1 cellular context compared by ENCODE assay signal in the genomic region with DNA sequence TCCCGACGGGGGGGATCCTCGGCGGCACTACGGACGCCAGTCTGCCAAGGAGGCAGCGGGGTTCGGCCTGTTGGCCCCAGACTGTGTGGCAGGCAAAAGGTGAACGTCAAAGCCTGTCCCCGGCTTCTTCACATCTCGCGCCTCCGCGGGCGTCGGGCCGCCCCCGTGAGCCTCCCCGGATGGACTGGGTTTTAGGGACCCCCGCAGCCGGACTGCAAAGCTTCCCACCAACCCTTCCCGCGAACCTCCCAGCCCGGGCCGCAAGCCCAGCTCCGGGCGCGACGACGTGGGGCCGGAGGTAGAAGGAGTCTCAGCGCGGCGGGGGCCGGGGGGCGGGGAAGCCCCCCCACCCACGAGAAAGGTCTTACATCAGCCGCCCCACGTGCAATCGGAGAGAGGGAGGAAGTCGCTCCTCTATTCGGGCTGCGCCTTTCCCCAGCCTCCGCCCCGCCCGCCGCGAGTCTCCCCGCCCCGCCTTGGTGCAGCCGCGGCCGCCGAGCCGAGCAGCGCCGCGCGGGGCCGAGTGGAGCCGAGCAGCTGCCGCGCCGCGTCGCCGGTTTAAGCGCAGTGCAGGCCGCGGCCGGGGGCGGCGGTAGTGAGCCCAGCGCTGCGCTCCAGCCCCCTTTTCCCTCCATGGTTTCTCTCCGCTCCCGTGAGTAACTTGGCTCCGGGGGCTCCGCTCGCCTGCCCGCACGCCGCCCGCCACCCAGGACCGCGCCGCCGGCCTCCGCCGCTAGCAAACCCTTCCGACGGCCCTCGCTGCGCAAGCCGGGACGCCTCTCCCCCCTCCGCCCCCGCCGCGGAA.
TF ChIP-seq lines count a peak whose summit lies in the region.

A gene (plus strand): TSS at position 623 of the 805 bp plus-strand sequence. CDS start 215 bp downstream, outside the sequence.

TF ChIP-seq in HEK293, 187 proteins besides CTCF, POLR2A, EP300 and RAD21 (continued from another document and continues in another):
- TF ChIP-seq ZNF473 (tag by site-specific recombination; IDR thresholded peaks at IDR 0.05) (no peak), ZNF843 (tag by site-specific recombination; IDR thresholded peaks at IDR 0.05) (peak; percentile 47; the same call in 1 of the 2 replicates), ZNF366 (tag by site-specific recombination; conservative IDR thresholded peaks at IDR 0.05) (peak; percentile 85), ZNF221 (tag by site-specific recombination; IDR thresholded peaks at IDR 0.05; ENCODE audit: borderline replicate concordance) (no peak), GLIS2 (tag by site-specific recombination; IDR thresholded peaks at IDR 0.05) (peak; percentile 94), ZNF121 (tag by site-specific recombination; IDR thresholded peaks at IDR 0.05) (0 out of 2 replicates have a peak, but pooled peaks have one; percentile 53), ZNF600 (tag by site-specific recombination; IDR thresholded peaks at IDR 0.05) (peak; percentile 54; the same call in 1 of the 2 replicates), KLF1 (tag by site-specific recombination; IDR thresholded peaks at IDR 0.05) (peak; percentile 37; the same call in 1 of the 2 replicates), ZFP37 (tag by site-specific recombination; IDR thresholded peaks at IDR 0.05) (no peak), SP2 (tag by site-specific recombination; IDR thresholded peaks at IDR 0.05) (peak; percentile 55), GLIS1 (tag by site-specific recombination; IDR thresholded peaks at IDR 0.05) (peak; percentile 76; the same call in 1 of the 2 replicates), REPIN1 (tag by site-specific recombination; IDR thresholded peaks at IDR 0.05; ENCODE audit: low read depth) (no peak), ZSCAN30 (tag by site-specific recombination; IDR thresholded peaks at IDR 0.05) (peak; percentile 52; the same call in 1 of the 2 replicates), ZNF610 (tag by site-specific recombination; IDR thresholded peaks at IDR 0.05; ENCODE audit: borderline replicate concordance) (peak; percentile 43; the same call in 1 of the 2 replicates), ZNF776 (tag by site-specific recombination; IDR thresholded peaks at IDR 0.05; ENCODE audit: borderline replicate concordance) (no peak), SP7 (tag by site-specific recombination; IDR thresholded peaks at IDR 0.05) (peak; percentile 80), KLF10 (tag by site-specific recombination; IDR thresholded peaks at IDR 0.05) (peak; percentile 77; the same call in 1 of the 2 replicates), ZNF416 (tag by site-specific recombination; IDR thresholded peaks at IDR 0.05) (no peak), ZBTB48 (tag by site-specific recombination; IDR thresholded peaks at IDR 0.05) (0 out of 2 replicates have a peak, but pooled peaks have one; percentile 32), FEZF1 (tag by site-specific recombination; IDR thresholded peaks at IDR 0.05) (peak; percentile 69), KLF8 (tag by site-specific recombination; IDR thresholded peaks at IDR 0.05) (peak; percentile 80; the same call in 1 of the 2 replicates), IKZF3 (tag by site-specific recombination; IDR thresholded peaks at IDR 0.05) (no peak), ZNF76 (tag by site-specific recombination; IDR thresholded peaks at IDR 0.05; ENCODE audit: borderline replicate concordance, low read depth) (peak; percentile 57; the same call in 1 of the 2 replicates), OSR2 (tag by site-specific recombination; IDR thresholded peaks at IDR 0.05) (no peak), MYNN (tag by site-specific recombination; IDR thresholded peaks at IDR 0.05; ENCODE audit: borderline replicate concordance) (no peak), KLF16 (tag by site-specific recombination; IDR thresholded peaks at IDR 0.05) (peak; percentile 70), ZNF530 (tag by site-specific recombination; IDR thresholded peaks at IDR 0.05; ENCODE audit: low read depth) (no peak), ZFP69B (tag by site-specific recombination; IDR thresholded peaks at IDR 0.05) (0 out of 2 replicates have a peak, but pooled peaks have one; percentile 44), ZNF792 (tag by site-specific recombination; IDR thresholded peaks at IDR 0.05) (no peak), ZNF561 (tag by site-specific recombination; IDR thresholded peaks at IDR 0.05; ENCODE audit: borderline replicate concordance) (no peak), WT1 (tag by site-specific recombination; IDR thresholded peaks at IDR 0.05) (peak; percentile 54), ZNF777 (tag by site-specific recombination; IDR thresholded peaks at IDR 0.05; ENCODE audit: borderline replicate concordance) (peak; percentile 59; the same call in 1 of the 2 replicates), ZNF155 (tag by site-specific recombination; IDR thresholded peaks at IDR 0.05) (no peak), ZNF37A (tag by site-specific recombination; IDR thresholded peaks at IDR 0.05) (no peak), ZBTB20 (tag by site-specific recombination; IDR thresholded peaks at IDR 0.05) (peak; percentile 64; the same call in 1 of the 2 replicates), ZBTB7A (tag by site-specific recombination; IDR thresholded peaks at IDR 0.05; ENCODE audit: low read depth) (peak; percentile 84; the same call in 1 of the 2 replicates), ZNF2 (tag by site-specific recombination; IDR thresholded peaks at IDR 0.05) (peak; percentile 73)
- TF ChIP-seq, protein P1, sequence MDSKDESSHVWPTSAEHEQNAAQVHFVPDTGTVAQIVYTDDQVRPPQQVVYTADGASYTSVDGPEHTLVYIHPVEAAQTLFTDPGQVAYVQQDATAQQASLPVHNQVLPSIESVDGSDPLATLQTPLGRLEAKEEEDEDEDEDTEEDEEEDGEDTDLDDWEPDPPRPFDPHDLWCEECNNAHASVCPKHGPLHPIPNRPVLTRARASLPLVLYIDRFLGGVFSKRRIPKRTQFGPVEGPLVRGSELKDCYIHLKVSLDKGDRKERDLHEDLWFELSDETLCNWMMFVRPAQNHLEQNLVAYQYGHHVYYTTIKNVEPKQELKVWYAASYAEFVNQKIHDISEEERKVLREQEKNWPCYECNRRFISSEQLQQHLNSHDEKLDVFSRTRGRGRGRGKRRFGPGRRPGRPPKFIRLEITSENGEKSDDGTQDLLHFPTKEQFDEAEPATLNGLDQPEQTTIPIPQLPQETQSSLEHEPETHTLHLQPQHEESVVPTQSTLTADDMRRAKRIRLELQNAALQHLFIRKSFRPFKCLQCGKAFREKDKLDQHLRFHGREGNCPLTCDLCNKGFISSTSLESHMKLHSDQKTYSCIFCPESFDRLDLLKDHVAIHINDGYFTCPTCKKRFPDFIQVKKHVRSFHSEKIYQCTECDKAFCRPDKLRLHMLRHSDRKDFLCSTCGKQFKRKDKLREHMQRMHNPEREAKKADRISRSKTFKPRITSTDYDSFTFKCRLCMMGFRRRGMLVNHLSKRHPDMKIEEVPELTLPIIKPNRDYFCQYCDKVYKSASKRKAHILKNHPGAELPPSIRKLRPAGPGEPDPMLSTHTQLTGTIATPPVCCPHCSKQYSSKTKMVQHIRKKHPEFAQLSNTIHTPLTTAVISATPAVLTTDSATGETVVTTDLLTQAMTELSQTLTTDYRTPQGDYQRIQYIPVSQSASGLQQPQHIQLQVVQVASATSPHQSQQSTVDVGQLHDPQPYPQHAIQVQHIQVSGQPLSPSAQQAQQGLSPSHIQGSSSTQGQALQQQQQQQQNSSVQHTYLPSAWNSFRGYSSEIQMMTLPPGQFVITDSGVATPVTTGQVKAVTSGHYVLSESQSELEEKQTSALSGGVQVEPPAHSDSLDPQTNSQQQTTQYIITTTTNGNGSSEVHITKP (tag by site-specific recombination; IDR thresholded peaks at IDR 0.05) = peak; percentile 83
- TF ChIP-seq, protein P2, sequence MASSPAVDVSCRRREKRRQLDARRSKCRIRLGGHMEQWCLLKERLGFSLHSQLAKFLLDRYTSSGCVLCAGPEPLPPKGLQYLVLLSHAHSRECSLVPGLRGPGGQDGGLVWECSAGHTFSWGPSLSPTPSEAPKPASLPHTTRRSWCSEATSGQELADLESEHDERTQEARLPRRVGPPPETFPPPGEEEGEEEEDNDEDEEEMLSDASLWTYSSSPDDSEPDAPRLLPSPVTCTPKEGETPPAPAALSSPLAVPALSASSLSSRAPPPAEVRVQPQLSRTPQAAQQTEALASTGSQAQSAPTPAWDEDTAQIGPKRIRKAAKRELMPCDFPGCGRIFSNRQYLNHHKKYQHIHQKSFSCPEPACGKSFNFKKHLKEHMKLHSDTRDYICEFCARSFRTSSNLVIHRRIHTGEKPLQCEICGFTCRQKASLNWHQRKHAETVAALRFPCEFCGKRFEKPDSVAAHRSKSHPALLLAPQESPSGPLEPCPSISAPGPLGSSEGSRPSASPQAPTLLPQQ (tag by site-specific recombination; IDR thresholded peaks at IDR 0.05) = peak; percentile 90
- TF ChIP-seq, protein P3, sequence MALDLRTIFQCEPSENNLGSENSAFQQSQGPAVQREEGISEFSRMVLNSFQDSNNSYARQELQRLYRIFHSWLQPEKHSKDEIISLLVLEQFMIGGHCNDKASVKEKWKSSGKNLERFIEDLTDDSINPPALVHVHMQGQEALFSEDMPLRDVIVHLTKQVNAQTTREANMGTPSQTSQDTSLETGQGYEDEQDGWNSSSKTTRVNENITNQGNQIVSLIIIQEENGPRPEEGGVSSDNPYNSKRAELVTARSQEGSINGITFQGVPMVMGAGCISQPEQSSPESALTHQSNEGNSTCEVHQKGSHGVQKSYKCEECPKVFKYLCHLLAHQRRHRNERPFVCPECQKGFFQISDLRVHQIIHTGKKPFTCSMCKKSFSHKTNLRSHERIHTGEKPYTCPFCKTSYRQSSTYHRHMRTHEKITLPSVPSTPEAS (tag by site-specific recombination; IDR thresholded peaks at IDR 0.05) = no peak
- TF ChIP-seq, protein P4, sequence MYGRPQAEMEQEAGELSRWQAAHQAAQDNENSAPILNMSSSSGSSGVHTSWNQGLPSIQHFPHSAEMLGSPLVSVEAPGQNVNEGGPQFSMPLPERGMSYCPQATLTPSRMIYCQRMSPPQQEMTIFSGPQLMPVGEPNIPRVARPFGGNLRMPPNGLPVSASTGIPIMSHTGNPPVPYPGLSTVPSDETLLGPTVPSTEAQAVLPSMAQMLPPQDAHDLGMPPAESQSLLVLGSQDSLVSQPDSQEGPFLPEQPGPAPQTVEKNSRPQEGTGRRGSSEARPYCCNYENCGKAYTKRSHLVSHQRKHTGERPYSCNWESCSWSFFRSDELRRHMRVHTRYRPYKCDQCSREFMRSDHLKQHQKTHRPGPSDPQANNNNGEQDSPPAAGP (tag by site-specific recombination; IDR thresholded peaks at IDR 0.05) = 0 out of 2 replicates have a peak, but pooled peaks have one; percentile 37
- TF ChIP-seq, protein P5, sequence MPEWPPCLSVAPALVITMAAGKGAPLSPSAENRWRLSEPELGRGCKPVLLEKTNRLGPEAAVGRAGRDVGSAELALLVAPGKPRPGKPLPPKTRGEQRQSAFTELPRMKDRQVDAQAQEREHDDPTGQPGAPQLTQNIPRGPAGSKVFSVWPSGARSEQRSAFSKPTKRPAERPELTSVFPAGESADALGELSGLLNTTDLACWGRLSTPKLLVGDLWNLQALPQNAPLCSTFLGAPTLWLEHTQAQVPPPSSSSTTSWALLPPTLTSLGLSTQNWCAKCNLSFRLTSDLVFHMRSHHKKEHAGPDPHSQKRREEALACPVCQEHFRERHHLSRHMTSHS (tag by site-specific recombination; IDR thresholded peaks at IDR 0.05) = no peak
- TF ChIP-seq, protein P6, sequence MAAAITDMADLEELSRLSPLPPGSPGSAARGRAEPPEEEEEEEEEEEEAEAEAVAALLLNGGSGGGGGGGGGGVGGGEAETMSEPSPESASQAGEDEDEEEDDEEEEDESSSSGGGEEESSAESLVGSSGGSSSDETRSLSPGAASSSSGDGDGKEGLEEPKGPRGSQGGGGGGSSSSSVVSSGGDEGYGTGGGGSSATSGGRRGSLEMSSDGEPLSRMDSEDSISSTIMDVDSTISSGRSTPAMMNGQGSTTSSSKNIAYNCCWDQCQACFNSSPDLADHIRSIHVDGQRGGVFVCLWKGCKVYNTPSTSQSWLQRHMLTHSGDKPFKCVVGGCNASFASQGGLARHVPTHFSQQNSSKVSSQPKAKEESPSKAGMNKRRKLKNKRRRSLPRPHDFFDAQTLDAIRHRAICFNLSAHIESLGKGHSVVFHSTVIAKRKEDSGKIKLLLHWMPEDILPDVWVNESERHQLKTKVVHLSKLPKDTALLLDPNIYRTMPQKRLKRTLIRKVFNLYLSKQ (tag by site-specific recombination; IDR thresholded peaks at IDR 0.05; ENCODE audit: borderline replicate concordance) = no peak
- TF ChIP-seq, protein P7, sequence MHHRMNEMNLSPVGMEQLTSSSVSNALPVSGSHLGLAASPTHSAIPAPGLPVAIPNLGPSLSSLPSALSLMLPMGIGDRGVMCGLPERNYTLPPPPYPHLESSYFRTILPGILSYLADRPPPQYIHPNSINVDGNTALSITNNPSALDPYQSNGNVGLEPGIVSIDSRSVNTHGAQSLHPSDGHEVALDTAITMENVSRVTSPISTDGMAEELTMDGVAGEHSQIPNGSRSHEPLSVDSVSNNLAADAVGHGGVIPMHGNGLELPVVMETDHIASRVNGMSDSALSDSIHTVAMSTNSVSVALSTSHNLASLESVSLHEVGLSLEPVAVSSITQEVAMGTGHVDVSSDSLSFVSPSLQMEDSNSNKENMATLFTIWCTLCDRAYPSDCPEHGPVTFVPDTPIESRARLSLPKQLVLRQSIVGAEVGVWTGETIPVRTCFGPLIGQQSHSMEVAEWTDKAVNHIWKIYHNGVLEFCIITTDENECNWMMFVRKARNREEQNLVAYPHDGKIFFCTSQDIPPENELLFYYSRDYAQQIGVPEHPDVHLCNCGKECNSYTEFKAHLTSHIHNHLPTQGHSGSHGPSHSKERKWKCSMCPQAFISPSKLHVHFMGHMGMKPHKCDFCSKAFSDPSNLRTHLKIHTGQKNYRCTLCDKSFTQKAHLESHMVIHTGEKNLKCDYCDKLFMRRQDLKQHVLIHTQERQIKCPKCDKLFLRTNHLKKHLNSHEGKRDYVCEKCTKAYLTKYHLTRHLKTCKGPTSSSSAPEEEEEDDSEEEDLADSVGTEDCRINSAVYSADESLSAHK (tag by site-specific recombination; IDR thresholded peaks at IDR 0.05) = peak; percentile 46; the same call in 1 of the 2 replicates
- TF ChIP-seq, protein P8, sequence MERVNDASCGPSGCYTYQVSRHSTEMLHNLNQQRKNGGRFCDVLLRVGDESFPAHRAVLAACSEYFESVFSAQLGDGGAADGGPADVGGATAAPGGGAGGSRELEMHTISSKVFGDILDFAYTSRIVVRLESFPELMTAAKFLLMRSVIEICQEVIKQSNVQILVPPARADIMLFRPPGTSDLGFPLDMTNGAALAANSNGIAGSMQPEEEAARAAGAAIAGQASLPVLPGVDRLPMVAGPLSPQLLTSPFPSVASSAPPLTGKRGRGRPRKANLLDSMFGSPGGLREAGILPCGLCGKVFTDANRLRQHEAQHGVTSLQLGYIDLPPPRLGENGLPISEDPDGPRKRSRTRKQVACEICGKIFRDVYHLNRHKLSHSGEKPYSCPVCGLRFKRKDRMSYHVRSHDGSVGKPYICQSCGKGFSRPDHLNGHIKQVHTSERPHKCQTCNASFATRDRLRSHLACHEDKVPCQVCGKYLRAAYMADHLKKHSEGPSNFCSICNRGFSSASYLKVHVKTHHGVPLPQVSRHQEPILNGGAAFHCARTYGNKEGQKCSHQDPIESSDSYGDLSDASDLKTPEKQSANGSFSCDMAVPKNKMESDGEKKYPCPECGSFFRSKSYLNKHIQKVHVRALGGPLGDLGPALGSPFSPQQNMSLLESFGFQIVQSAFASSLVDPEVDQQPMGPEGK (tag by site-specific recombination; IDR thresholded peaks at IDR 0.05) = peak; percentile 99
